In genomic region chr2:60555066-60555793, GRCh38 we compare ENCODE assay signal across 8 cellular contexts. TPM values are rescaled to one million over a fixed set of nuclear protein-coding genes. Genes with fewer than 3 reads are reported as not detected.
A peak's percentile ranks its signal among the peaks of the same experiment; 100 is the strongest.
DNase-seq lines count a peak whose midpoint lies in the region; ATAC-seq, FAIRE-seq and TF ChIP-seq lines count a peak whose summit lies in the region.

No MANE protein-coding gene starts in this region.

- peak overlapping the region; percentile 78 to 92 (median 88) for H3K4me3 Mint-ChIP-seq in naive thymus-derived CD4-positive, alpha-beta T cell
- peak overlapping the region; percentile 99 for H3K4me3 Mint-ChIP-seq in type B pancreatic cell

- TF ChIP-seq CTCF in endothelial cell of umbilical vein (IDR thresholded peaks at IDR 0.05; ENCODE audit: extremely low read depth in 1 of 2, insufficient read depth in 1 of 2, low read depth in 1 of 2, low read length in 2 of 2): peak; percentile 22 to 39
- peak; percentile 66 for TF ChIP-seq CTCF in type B pancreatic cell (conservative IDR thresholded peaks at IDR 0.05)

- no peaks in the 10 kb centered on the region for H3K9me3 ChIP-seq in BLaER1 treated with 17β-estradiol and CSF1 and Interleukin-3, amounts not matched to agents 10 nM and 100 nM (replicated peaks in 1 of 11)
- no peaks in the 10 kb centered on the region for H3K9me3 ChIP-seq in endothelial cell of umbilical vein (replicated peaks; ENCODE audit: control insufficient read depth, insufficient read depth, low read length)
- no peaks in the 10 kb centered on the region for H3K9me3 ChIP-seq in naive thymus-derived CD4-positive, alpha-beta T cell (ENCODE audit: control insufficient read depth in 2 of 3, low read length in 3 of 3)

- TF ChIP-seq POLR2A in endothelial cell of umbilical vein (IDR thresholded peaks at IDR 0.05; ENCODE audit: low read depth, low read length): no peak

- H3K27ac ChIP-seq in BLaER1 treated with 17β-estradiol and CSF1 and Interleukin-3, amounts not matched to agents 10 nM and 100 nM: peak overlapping the region in 10 of 11 experiments; percentile 33 to 98 (median 90); a peak in 19 of 22 replicates
- H3K27ac ChIP-seq in endothelial cell of umbilical vein (ENCODE audit: insufficient read depth, low read depth, low read length): no peak overlapping the region
- peak overlapping the region; percentile 34 for H3K27ac ChIP-seq in naive thymus-derived CD4-positive, alpha-beta T cell (ENCODE audit: low read depth, low read length)

- peak overlapping the region; percentile 64 to 99 (median 92) for H3K9ac ChIP-seq in BLaER1 treated with 17β-estradiol and CSF1 and Interleukin-3, amounts not matched to agents 10 nM and 100 nM
- H3K9ac ChIP-seq in endothelial cell of umbilical vein (replicated peaks; ENCODE audit: extremely low read depth, insufficient read depth, low read length): no peak overlapping the region

- H3K4me2 ChIP-seq in BLaER1 treated with 17β-estradiol and CSF1 and Interleukin-3, amounts not matched to agents 10 nM and 100 nM: peak overlapping the region; percentile 87 to 99 (median 94)
- peak overlapping the region; percentile 92 for H3K4me2 ChIP-seq in endothelial cell of umbilical vein (ENCODE audit: insufficient read depth, low read length)

- peak; percentile 80 for FAIRE-seq in endothelial cell of umbilical vein (lab: Jason Lieb, UNC)

- 0 out of 22 replicates have a peak, but pooled peaks cover 0 to 6% (median 0%) of the 10 kb centered on the region in 11 experiments for H4K20me1 ChIP-seq in BLaER1 treated with 17β-estradiol and CSF1 and Interleukin-3, amounts not matched to agents 10 nM and 100 nM
- no peaks in the 10 kb centered on the region for H4K20me1 ChIP-seq in endothelial cell of umbilical vein (replicated peaks; ENCODE audit: control insufficient read depth, extremely low read depth, insufficient read depth, low read length)

- H2AFZ ChIP-seq in endothelial cell of umbilical vein (ENCODE audit: low read depth, low read length): peak overlapping the region; percentile 92

- H3K27ac Mint-ChIP-seq in naive thymus-derived CD4-positive, alpha-beta T cell: peak overlapping the region; percentile 0 to 88 (median 70)
- H3K27ac Mint-ChIP-seq in type B pancreatic cell: peak overlapping the region; percentile 73

- intact Hi-C loops in endothelial cell of umbilical vein (cut with micrococcal nuclease): loop anchor here (5.0 kb wide), 1 partner anchor 1773 kb away; no protein-coding TSS in a partner anchor
- intact Hi-C loops in naive thymus-derived CD4-positive, alpha-beta T cell (cut with micrococcal nuclease): loop anchor here (2.0 to 10.0 kb wide), 7 partner anchors 202 to 1980 kb away; partner anchors contain the start of genes B3GNT2 (in 1 of the 2) and PAPOLG (in 1 of the 2)

- peak overlapping the region; percentile 72 to 95 (median 88) for H3K4me3 ChIP-seq in BLaER1 treated with 17β-estradiol and CSF1 and Interleukin-3, amounts not matched to agents 10 nM and 100 nM
- peak overlapping the region; percentile 58 to 86 (median 85) for H3K4me3 ChIP-seq in endothelial cell of umbilical vein (replicated peaks in 1 of 3; ENCODE audit: insufficient read depth in 1 of 3, low read depth in 1 of 3, low read length in 3 of 3)
- peak overlapping the region; percentile 90 for H3K4me3 ChIP-seq in naive thymus-derived CD4-positive, alpha-beta T cell (ENCODE audit: low read length)

- no peaks in the 10 kb centered on the region for H3K27me3 ChIP-seq in BLaER1 treated with 17β-estradiol and CSF1 and Interleukin-3, amounts not matched to agents 10 nM and 100 nM
- peaks cover 44 to 67% of the 10 kb centered on the region in 2 experiments for H3K27me3 ChIP-seq in endothelial cell of umbilical vein (ENCODE audit: control insufficient read depth in 2 of 2, insufficient read depth in 2 of 2, low read length in 2 of 2)
- peaks cover 16 to 27% of the 10 kb centered on the region in 2 donors for H3K27me3 ChIP-seq in naive thymus-derived CD4-positive, alpha-beta T cell (ENCODE audit: control insufficient read depth in 2 of 2, insufficient read depth in 2 of 2, low read length in 2 of 2)

- H3K9me1 ChIP-seq in endothelial cell of umbilical vein (replicated peaks; ENCODE audit: control insufficient read depth, extremely low read depth, insufficient read depth, low read length): no peaks in the 10 kb centered on the region

- POLR2A ChIA-PET in endothelial cell of umbilical vein (lab: Charles Lee): no interaction called here
- POLR2A ChIA-PET in naive thymus-derived CD4-positive, alpha-beta T cell (lab: Charles Lee): no interaction called here

- H3K79me2 ChIP-seq in endothelial cell of umbilical vein (ENCODE audit: control insufficient read depth, insufficient read depth, low read length): no peaks in the 10 kb centered on the region

- CTCF ChIA-PET in endothelial cell of umbilical vein (lab: Charles Lee): interaction anchor here (1.6 kb wide), 1 partner anchor 26 kb away, joined by 7 read pairs; no protein-coding TSS in a partner anchor
- CTCF ChIA-PET in naive thymus-derived CD4-positive, alpha-beta T cell (lab: Charles Lee): no interaction called here

- BruUV-seq in endothelial cell of umbilical vein (replicated peaks; lab: Mats Ljungman, UMichigan): no TSS peak

- ATAC-seq in GM18861 (IDR thresholded peaks at IDR 0.05; ENCODE audit: unreplicated experiment) (peak; percentile 32), HG03095 (IDR thresholded peaks at IDR 0.05; ENCODE audit: unreplicated experiment) (peak; percentile 35)
- ATAC-seq in naive thymus-derived CD4-positive, alpha-beta T cell: peak; percentile 69

- dilution Hi-C loops in endothelial cell of umbilical vein (cut with MboI; ENCODE audit: extremely low pct_ligation_motif_present, low sequenced_read_pairs): no loop called here

- no peaks in the 10 kb centered on the region for H3K36me3 Mint-ChIP-seq in naive thymus-derived CD4-positive, alpha-beta T cell
- no peaks in the 10 kb centered on the region for H3K36me3 Mint-ChIP-seq in type B pancreatic cell

- peak; percentile 38 for DNase-seq in NCI-H460 (ENCODE audit: extremely low read depth, low read depth)
- peak; percentile 56 to 66 for DNase-seq in activated CD4-positive, alpha-beta T cell treated with anti-CD3 and anti-CD28 coated beads, Interleukin-2, amount 50 U/mL, for 48 hours
- DNase-seq in endothelial cell of umbilical vein (ENCODE audit: low read depth, low spot score): peak; percentile 71
- DNase-seq in naive thymus-derived CD4-positive, alpha-beta T cell: peak; percentile 30 to 76 (median 68)
- DNase-seq in type B pancreatic cell (ENCODE audit: extremely low spot score, unreplicated experiment): no peak

- H3K9me3 Mint-ChIP-seq in naive thymus-derived CD4-positive, alpha-beta T cell: peaks cover 0 to 3% (median 0%) of the 10 kb centered on the region in 11 donors
- no peaks in the 10 kb centered on the region for H3K9me3 Mint-ChIP-seq in type B pancreatic cell

- H3K4me1 ChIP-seq in BLaER1 treated with 17β-estradiol and CSF1 and Interleukin-3, amounts not matched to agents 10 nM and 100 nM: peaks cover 11 to 32% (median 21%) of the 10 kb centered on the region in 10 experiments
- peaks cover 18% of the 10 kb centered on the region for H3K4me1 ChIP-seq in endothelial cell of umbilical vein (ENCODE audit: control insufficient read depth, extremely low read depth, insufficient read depth, low read length)
- H3K4me1 ChIP-seq in naive thymus-derived CD4-positive, alpha-beta T cell (ENCODE audit: control insufficient read depth in 2 of 2, insufficient read depth in 2 of 2, low read length in 2 of 2): peaks cover 14 to 26% of the 10 kb centered on the region in 2 donors

- H3K27me3 Mint-ChIP-seq in naive thymus-derived CD4-positive, alpha-beta T cell: peaks cover 39 to 88% (median 54%) of the 10 kb centered on the region in 5 donors
- H3K27me3 Mint-ChIP-seq in type B pancreatic cell: peaks cover 49% of the 10 kb centered on the region

- H3K36me3 ChIP-seq in BLaER1 treated with 17β-estradiol and CSF1 and Interleukin-3, amounts not matched to agents 10 nM and 100 nM: no peaks in the 10 kb centered on the region
- no peaks in the 10 kb centered on the region for H3K36me3 ChIP-seq in endothelial cell of umbilical vein (ENCODE audit: control insufficient read depth in 2 of 2, extremely low read depth in 1 of 2, insufficient read depth in 2 of 2, low read length in 2 of 2)
- H3K36me3 ChIP-seq in naive thymus-derived CD4-positive, alpha-beta T cell (ENCODE audit: control insufficient read depth in 2 of 3, insufficient read depth in 3 of 3, low read length in 3 of 3): no peaks in the 10 kb centered on the region

- peaks cover 17 to 59% (median 49%) of the 10 kb centered on the region in 7 donors for H3K4me1 Mint-ChIP-seq in naive thymus-derived CD4-positive, alpha-beta T cell
- peaks cover 13% of the 10 kb centered on the region for H3K4me1 Mint-ChIP-seq in type B pancreatic cell (ENCODE audit: unreplicated experiment)

TF ChIP-seq in endothelial cell of umbilical vein, 7 proteins besides CTCF, POLR2A, EP300 and RAD21:
- TF ChIP-seq MYC (IDR thresholded peaks at IDR 0.05; ENCODE audit: low read depth, low read length): no peak
- no peak for TF ChIP-seq MAX (IDR thresholded peaks at IDR 0.05; ENCODE audit: insufficient read depth, insufficient read length)
- peak; percentile 34 for TF ChIP-seq EZH2 (IDR thresholded peaks at IDR 0.05; ENCODE audit: borderline replicate concordance, low read depth, low read length, severe bottlenecking)

RNA-seq across cellular contexts. Expression of gene BCL11A, which starts 1.8 kb away (rescaled TPM):
- 0.84 and 2.1 TPM in 2 replicates for total RNA-seq in NCI-H460 (2014; rRNA removed; shearing (Covaris generic))
- 1.1 and 3.8 TPM in 2 replicates for polyA plus RNA-seq in NCI-H460 (2014; cell fraction: nucleus; rRNA removed)
- total RNA-seq in endothelial cell of umbilical vein (0.88 and 0.92 TPM in 2 replicates), type B pancreatic cell (ENCODE audit: low replicate concordance) (47.9 and 53.1 TPM in 2 replicates)
- polyA plus RNA-seq in endothelial cell of umbilical vein: 0.12 and 0.16 TPM in 2 replicates
- polyA plus RNA-seq in endothelial cell of umbilical vein (2011; cell fraction: cytosol; rRNA removed): 0.11 and 0.26 TPM in 2 replicates
- polyA plus RNA-seq in endothelial cell of umbilical vein (2011; cell fraction: nucleus; rRNA removed): 0.99 and 1.2 TPM in 2 replicates
- polyA plus RNA-seq in endothelial cell of umbilical vein (2012): 1.0 and 1.4 TPM in 2 replicates
- polyA minus RNA-seq in endothelial cell of umbilical vein: 0.29 and 0.66 TPM in 2 replicates
- not detected for polyA minus RNA-seq in endothelial cell of umbilical vein (2011; cell fraction: cytosol; rRNA and poly(A)+ RNA removed)
- polyA minus RNA-seq in endothelial cell of umbilical vein (2011; cell fraction: nucleus; rRNA and poly(A)+ RNA removed): 1.4 and 1.5 TPM in 2 replicates
- total RNA-seq in naive thymus-derived CD4-positive, alpha-beta T cell: 10 to 100 TPM in 1 of 5 experiments, 1 to 10 TPM in 3, not detected in 1; 1.6 to 26.2 (median 4.4) TPM
- 1 to 10 TPM; 1.5 to 2.8 TPM for polyA plus RNA-seq in naive thymus-derived CD4-positive, alpha-beta T cell
